In genomic region chr18:69895081-69896047, GRCh38 we compare ENCODE assay signal across 20 cellular contexts. TPM values are rescaled to one million over a fixed set of nuclear protein-coding genes. Genes with fewer than 3 reads are reported as not detected.
DNase-seq lines count a peak whose midpoint lies in the region; ATAC-seq and TF ChIP-seq lines count a peak whose summit lies in the region.
"Had no signal": no experiment of that assay in that cellular context is flagged by ENCODE, and none has a peak within 500 bp of the region (broad histone marks: within the 10 kb centered on the region; RNA-seq: fewer than 3 reads in every experiment).

No MANE protein-coding gene starts in this region.

- CTCF ChIA-PET in activated CD8-positive, alpha-beta T cell treated with anti-CD3 and anti-CD28 coated beads, Interleukin-2, amount 10 ng/mL, durations not matched to agents 7 days and 5 days (lab: Charles Lee), result no interaction called here

- no peak overlapping the region for H3K27ac Mint-ChIP-seq in GM23338
- peak overlapping the region; percentile 96 for H3K27ac Mint-ChIP-seq in activated CD8-positive, alpha-beta T cell treated with anti-CD3 and anti-CD28 coated beads, Interleukin-2, amount 10 ng/mL, durations not matched to agents 7 days and 5 days
- H3K27ac Mint-ChIP-seq in memory B cell, result no peak overlapping the region
- H3K27ac Mint-ChIP-seq: type B pancreatic cell had no signal

- peak overlapping the region; percentile 52; the same call in 1 of the 2 replicates for H2AFZ ChIP-seq in GM23338

- H3K4me2 ChIP-seq in GM23338, result no peak overlapping the region

- DNase-seq in activated T-cell treated with anti-CD3 and anti-CD28 coated beads, Interleukin-2, amount 50 U/mL, for 1 hour, result peak; percentile 34
- no peak for DNase-seq in activated T-cell treated with anti-CD3 and anti-CD28 coated beads for 4 hours
- DNase-seq in GM23338 (ENCODE audit: low spot score), result no peak
- peak; percentile 37 for DNase-seq in activated CD8-positive, alpha-beta T cell treated with anti-CD3 and anti-CD28 coated beads, Interleukin-2, amount 10 ng/mL, durations not matched to agents 7 days and 5 days
- DNase-seq in memory B cell (ENCODE audit: low spot score in 2 of 2), result no peak
- no peak for DNase-seq in HCEC 1CT
- DNase-seq in upper lobe of right lung, result no peak
- DNase-seq: DMS79, hippocampal formation, kidney, NCI-H1694, NCI-H510A treated with DMSO at 0.1 percent for 48 hours, SW 1271 had no signal

- H3K79me2 ChIP-seq in GM23338 (replicated peaks; ENCODE audit: insufficient read depth), result no peaks in the 10 kb centered on the region

- H3K27me3 ChIP-seq in GM23338 (ENCODE audit: insufficient read depth), result no peaks in the 10 kb centered on the region
- H3K27me3 ChIP-seq in upper lobe of right lung, result no peaks in the 10 kb centered on the region
- H3K27me3 ChIP-seq: ascending aorta had no signal

- POLR2A ChIA-PET in activated CD8-positive, alpha-beta T cell treated with anti-CD3 and anti-CD28 coated beads, Interleukin-2, amount 10 ng/mL, durations not matched to agents 7 days and 5 days (lab: Charles Lee), result interaction anchor here (1.2 to 1.8 kb wide), 2 partner anchors 10 to 40 kb away, joined by 4 to 5 read pairs; no protein-coding TSS in a partner anchor

- H3K4me3 ChIP-seq in GM23338, result no peak overlapping the region
- no peak overlapping the region for H3K4me3 ChIP-seq in upper lobe of right lung
- H3K4me3 ChIP-seq: ascending aorta, prostate gland had no signal

- no peaks in the 10 kb centered on the region for H3K9me3 ChIP-seq in upper lobe of right lung
- H3K9me3 ChIP-seq: ascending aorta, prostate gland had no signal

- H3K36me3 Mint-ChIP-seq in GM23338 (ENCODE audit: low read depth) (peaks cover 2% of the 10 kb centered on the region; the same call in 2 of the 3 replicates), memory B cell (peaks cover 5% of the 10 kb centered on the region)
- H3K36me3 Mint-ChIP-seq in activated CD8-positive, alpha-beta T cell treated with anti-CD3 and anti-CD28 coated beads, Interleukin-2, amount 10 ng/mL, durations not matched to agents 7 days and 5 days (ENCODE audit: low read depth), result peaks cover 75% of the 10 kb centered on the region
- H3K36me3 Mint-ChIP-seq: CD14-positive monocyte, type B pancreatic cell had no signal

- H3K9me3 Mint-ChIP-seq in GM23338 (peaks cover 8% of the 10 kb centered on the region; the same call in 2 of the 3 replicates), memory B cell (peaks cover 2% of the 10 kb centered on the region)
- H3K9me3 Mint-ChIP-seq in activated CD8-positive, alpha-beta T cell treated with anti-CD3 and anti-CD28 coated beads, Interleukin-2, amount 10 ng/mL, durations not matched to agents 7 days and 5 days (ENCODE audit: insufficient read depth), result peaks cover 13% of the 10 kb centered on the region
- H3K9me3 Mint-ChIP-seq: type B pancreatic cell had no signal

- no peaks in the 10 kb centered on the region for H3F3A ChIP-seq in GM23338 (replicated peaks; ENCODE audit: low read depth)

- ATAC-seq in GM23338 (no peak), memory B cell (ENCODE audit: low read depth) (peak; percentile 56), GM21576 (IDR thresholded peaks at IDR 0.05; ENCODE audit: unreplicated experiment) (no peak), upper lobe of right lung (no peak)
- no peak for ATAC-seq in activated CD8-positive, alpha-beta T cell treated with anti-CD3 and anti-CD28 coated beads, Interleukin-2, amount 10 ng/mL, durations not matched to agents 7 days and 5 days

- H3K27ac ChIP-seq in GM23338 (ENCODE audit: low read depth) (no peak overlapping the region), upper lobe of right lung (no peak overlapping the region)
- H3K27ac ChIP-seq: ascending aorta, prostate gland had no signal

- H3K27me3 Mint-ChIP-seq in GM23338 (ENCODE audit: insufficient read depth, low read depth, poor library complexity) (no peaks in the 10 kb centered on the region), memory B cell (peaks cover 3% of the 10 kb centered on the region)
- H3K27me3 Mint-ChIP-seq in activated CD8-positive, alpha-beta T cell treated with anti-CD3 and anti-CD28 coated beads, Interleukin-2, amount 10 ng/mL, durations not matched to agents 7 days and 5 days (ENCODE audit: low read depth), result no peaks in the 10 kb centered on the region
- H3K27me3 Mint-ChIP-seq: type B pancreatic cell had no signal

- H3K4me1 ChIP-seq in GM23338 (ENCODE audit: insufficient read depth), result no peaks in the 10 kb centered on the region
- no peaks in the 10 kb centered on the region for H3K4me1 ChIP-seq in upper lobe of right lung
- H3K4me1 ChIP-seq: ascending aorta, prostate gland had no signal

- TF ChIP-seq CTCF in GM23338 (conservative IDR thresholded peaks at IDR 0.05; ENCODE audit: low read depth in 2 of 2) (no peak), upper lobe of right lung (IDR thresholded peaks at IDR 0.05) (no peak)

- H3K4me1 Mint-ChIP-seq in GM23338 (peaks cover 14% of the 10 kb centered on the region), memory B cell (peaks cover 13% of the 10 kb centered on the region)
- H3K4me1 Mint-ChIP-seq in activated CD8-positive, alpha-beta T cell treated with anti-CD3 and anti-CD28 coated beads, Interleukin-2, amount 10 ng/mL, durations not matched to agents 7 days and 5 days (ENCODE audit: low read depth), result peaks cover 77% of the 10 kb centered on the region

- no peaks in the 10 kb centered on the region for H4K20me1 ChIP-seq in GM23338 (replicated peaks; ENCODE audit: insufficient read depth)

- no peaks in the 10 kb centered on the region for H3K36me3 ChIP-seq in GM23338 (ENCODE audit: insufficient read depth)
- H3K36me3 ChIP-seq in upper lobe of right lung, result no peaks in the 10 kb centered on the region
- H3K36me3 ChIP-seq: prostate gland had no signal

- H3K4me3 Mint-ChIP-seq in GM23338, result no peak overlapping the region
- H3K4me3 Mint-ChIP-seq in activated CD8-positive, alpha-beta T cell treated with anti-CD3 and anti-CD28 coated beads, Interleukin-2, amount 10 ng/mL, durations not matched to agents 7 days and 5 days, result peak overlapping the region; percentile 67
- peak overlapping the region; percentile 47 for H3K4me3 Mint-ChIP-seq in memory B cell
- H3K4me3 Mint-ChIP-seq: CD14-positive monocyte, neural crest cell, type B pancreatic cell had no signal

- intact Hi-C loops in upper lobe of right lung (cut with DNase I), result no loop called here

- no peaks in the 10 kb centered on the region for H3K9me2 ChIP-seq in GM23338 (ENCODE audit: insufficient read depth)

TF ChIP-seq in GM23338, 12 proteins besides CTCF, POLR2A, EP300 and RAD21 (continues in another document):
- no peak for TF ChIP-seq STAT1 (IDR thresholded peaks at IDR 0.05; ENCODE audit: unreplicated experiment)
- no peak for TF ChIP-seq CREB1 (CRISPR knock-in tag; IDR thresholded peaks at IDR 0.05; ENCODE audit: low read depth)
- TF ChIP-seq ZNF114 (CRISPR knock-in tag; IDR thresholded peaks at IDR 0.05), result no peak
- TF ChIP-seq ZNF331 (CRISPR knock-in tag; IDR thresholded peaks at IDR 0.05; ENCODE audit: low read depth), result no peak
- TF ChIP-seq JUNB (IDR thresholded peaks at IDR 0.05; ENCODE audit: unreplicated experiment), result no peak
- no peak for TF ChIP-seq POLR2AphosphoS5 (IDR thresholded peaks at IDR 0.05; ENCODE audit: low read depth)

RNA-seq across cellular contexts. Expression of gene CD226, which starts 52.3 kb away (rescaled TPM):
- total RNA-seq in GM23338 (2014; rRNA removed; shearing (Covaris generic)), result 0.04 TPM in 1 of 2 replicates, not detected in the other
- polyA plus RNA-seq in GM23338 (2016; fragmentation: Nextera tagmentation; extraction: Ambion mirVana), result 0.19 TPM in 1 of 2 replicates, not detected in the other
- 10 to 100 TPM; 47.6 to 52.2 TPM for total RNA-seq in activated CD8-positive, alpha-beta T cell treated with anti-CD3 and anti-CD28 coated beads, Interleukin-2, amount 10 ng/mL, durations not matched to agents 7 days and 5 days
- total RNA-seq in upper lobe of right lung, result 5.8 TPM
- polyA plus RNA-seq: endothelial cell of umbilical vein had no signal

Comparison
In these comparisons a context has a peak if more than half of its experiments do, and no peak if none do; other contexts are left out.
1. DNase-seq: peak in activated T-cell treated with anti-CD3 and anti-CD28 coated beads, Interleukin-2, amount 50 U/mL, for 1 hour (single experiment) and activated CD8-positive, alpha-beta T cell treated with anti-CD3 and anti-CD28 coated beads, Interleukin-2, amount 10 ng/mL, durations not matched to agents 7 days and 5 days (single experiment); none in activated T-cell treated with anti-CD3 and anti-CD28 coated beads for 4 hours (single experiment), GM23338 (single experiment), memory B cell (0 of 2), HCEC 1CT (single experiment) and upper lobe of right lung (single experiment).